Comparison of ENCODE assay signal across 13 cellular contexts in the genomic region with DNA sequence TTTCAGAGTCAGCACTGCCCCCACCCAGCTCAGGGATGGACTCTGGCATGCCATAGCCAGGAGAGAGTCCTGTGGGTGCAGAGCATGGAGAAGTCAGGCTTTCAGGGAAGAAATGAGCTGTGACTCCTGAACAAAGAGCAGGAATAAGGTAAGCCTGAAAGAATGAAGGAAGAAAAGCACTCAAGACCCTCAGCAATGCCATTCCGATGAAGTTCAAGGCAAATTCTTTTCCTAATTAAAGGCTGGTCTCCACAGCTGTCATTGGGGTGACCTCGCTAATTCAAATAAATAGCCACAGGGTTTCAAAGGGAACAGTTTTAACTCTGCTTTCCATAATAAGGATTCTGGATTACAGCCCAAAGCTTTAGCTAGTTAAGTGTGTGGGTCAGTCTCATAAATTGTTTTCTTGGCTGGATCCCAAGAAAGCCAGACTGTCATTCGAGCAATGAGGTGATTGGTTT. TPM values are rescaled to one million over a fixed set of nuclear protein-coding genes. Genes with fewer than 3 reads are reported as not detected.
DNase-seq lines count a peak whose midpoint lies in the region; ATAC-seq and TF ChIP-seq lines count a peak whose summit lies in the region.
"Had no signal": no experiment of that assay in that cellular context is flagged by ENCODE, and none has a peak within 500 bp of the region (broad histone marks: within the 10 kb centered on the region; RNA-seq: fewer than 3 reads in every experiment).

No MANE protein-coding gene starts in this region.

- H3K4me1 ChIP-seq in mesodermal cell (ENCODE audit: control insufficient read depth, insufficient read depth, low read length, poor library complexity, severe bottlenecking): peaks cover 57% of the 10 kb centered on the region
- H3K4me1 ChIP-seq in naive thymus-derived CD4-positive, alpha-beta T cell (ENCODE audit: control insufficient read depth in 2 of 2, insufficient read depth in 2 of 2, low read length in 2 of 2): peaks cover under 1 to 19% of the 10 kb centered on the region in 2 donors

- no peak overlapping the region for H3K4me3 Mint-ChIP-seq in naive thymus-derived CD4-positive, alpha-beta T cell
- H3K4me3 Mint-ChIP-seq: H9 had no signal

- intact Hi-C loops in naive thymus-derived CD4-positive, alpha-beta T cell (cut with micrococcal nuclease): no loop called here

- H3K36me3 Mint-ChIP-seq in naive thymus-derived CD4-positive, alpha-beta T cell: peaks cover 0 to 12% (median 0%) of the 10 kb centered on the region in 5 donors

- H3K36me3 ChIP-seq in mesodermal cell (ENCODE audit: control insufficient read depth, insufficient read depth, low read length): no peaks in the 10 kb centered on the region
- no peaks in the 10 kb centered on the region for H3K36me3 ChIP-seq in naive thymus-derived CD4-positive, alpha-beta T cell (ENCODE audit: control insufficient read depth in 2 of 3, insufficient read depth in 3 of 3, low read length in 3 of 3)

- DNase-seq in AG08395 (ENCODE audit: low spot score) (peak; percentile 47), astrocyte of the hippocampus (ENCODE audit: low read depth, low spot score) (peak; percentile 89), COLO668 (lab: John Stamatoyannopoulos, UW; ENCODE audit: unreplicated experiment) (no peak)
- DNase-seq in naive thymus-derived CD4-positive, alpha-beta T cell: no peak
- DNase-seq: H9; NCI-H2081 treated with DMSO at 0.1 percent for 48 hours; stimulated activated CD4-positive, alpha-beta T cell treated with anti-CD3 and anti-CD28 coated beads, Interleukin-15, amount 100 ng/mL, for 24 hours had no signal

- 76 to 86% methylated on average over 2 to 3 of the region's 3 CpGs for WGBS in mesodermal cell (ENCODE audit: insufficient coverage in 2 of 2), 2 experiments

- TF ChIP-seq EP300 in Ishikawa (IDR thresholded peaks at IDR 0.05; ENCODE audit: borderline replicate concordance): peak; percentile 97

- H3K27ac Mint-ChIP-seq in naive thymus-derived CD4-positive, alpha-beta T cell: peak overlapping the region in 1 of 9 donors; percentile 70
- H3K27ac Mint-ChIP-seq: H9 had no signal

- peaks cover 38 to 78% (median 68%) of the 10 kb centered on the region in 7 donors for H3K4me1 Mint-ChIP-seq in naive thymus-derived CD4-positive, alpha-beta T cell

- CTCF ChIA-PET in naive thymus-derived CD4-positive, alpha-beta T cell (lab: Charles Lee): interaction anchor here (0.6 to 1.5 kb wide), 3 partner anchors 22 to 262 kb away, joined by 3 to 5 read pairs (median 3); no protein-coding TSS in a partner anchor

- H3K4me3 ChIP-seq in mesodermal cell (ENCODE audit: extremely low read depth, insufficient read depth, low read length, poor library complexity, severe bottlenecking): no peak overlapping the region
- no peak overlapping the region for H3K4me3 ChIP-seq in naive thymus-derived CD4-positive, alpha-beta T cell (ENCODE audit: low read length)

- no peaks in the 10 kb centered on the region for H3K9me3 ChIP-seq in mesodermal cell (ENCODE audit: control insufficient read depth, low read length)
- H3K9me3 ChIP-seq in naive thymus-derived CD4-positive, alpha-beta T cell (ENCODE audit: control insufficient read depth in 2 of 3, low read length in 3 of 3): no peaks in the 10 kb centered on the region
- H3K9me3 ChIP-seq: Caco-2 had no signal

- TF ChIP-seq RAD21 in Ishikawa (IDR thresholded peaks at IDR 0.05; ENCODE audit: low read depth): peak; percentile 21; the same call in 1 of the 2 replicates

- H3K27ac ChIP-seq in mesodermal cell (ENCODE audit: low read depth, low read length, severe bottlenecking): peak overlapping the region; percentile 7
- H3K27ac ChIP-seq in naive thymus-derived CD4-positive, alpha-beta T cell (ENCODE audit: low read depth, low read length): no peak overlapping the region

- no peaks in the 10 kb centered on the region for H3K27me3 ChIP-seq in naive thymus-derived CD4-positive, alpha-beta T cell (ENCODE audit: control insufficient read depth in 2 of 2, insufficient read depth in 2 of 2, low read length in 2 of 2)

- POLR2A ChIA-PET in naive thymus-derived CD4-positive, alpha-beta T cell (lab: Charles Lee): no interaction called here

- no peaks in the 10 kb centered on the region for H3K27me3 Mint-ChIP-seq in naive thymus-derived CD4-positive, alpha-beta T cell

- H3K9me3 Mint-ChIP-seq in naive thymus-derived CD4-positive, alpha-beta T cell: no peaks in the 10 kb centered on the region
- H3K9me3 Mint-ChIP-seq: H9 had no signal

- ATAC-seq in naive thymus-derived CD4-positive, alpha-beta T cell: no peak
- ATAC-seq in GM21825 (IDR thresholded peaks at IDR 0.05; ENCODE audit: unreplicated experiment): no peak
- no peak for ATAC-seq in GM18520 (IDR thresholded peaks at IDR 0.05; ENCODE audit: unreplicated experiment)

TF ChIP-seq in Ishikawa, 13 proteins besides CTCF, POLR2A, EP300 and RAD21:
- TF ChIP-seq FOXM1 (IDR thresholded peaks at IDR 0.05; ENCODE audit: borderline replicate concordance, low read depth) (peak; percentile 96), TEAD4 (IDR thresholded peaks at IDR 0.05) (peak; percentile 94), EGR1 (IDR thresholded peaks at IDR 0.05) (no peak), YY1 (IDR thresholded peaks at IDR 0.05; ENCODE audit: low read depth) (no peak; the same call in 1 of the 2 replicates), TAF1 (IDR thresholded peaks at IDR 0.05; ENCODE audit: low read depth) (no peak), NFIC (IDR thresholded peaks at IDR 0.05) (peak; percentile 95), CEBPB (IDR thresholded peaks at IDR 0.05) (peak; percentile 38; the same call in 1 of the 2 replicates), TCF12 (IDR thresholded peaks at IDR 0.05; ENCODE audit: low read depth) (peak; percentile 96), ZBTB7A (IDR thresholded peaks at IDR 0.05; ENCODE audit: low read depth) (no peak), CREB1 (IDR thresholded peaks at IDR 0.05; ENCODE audit: low read depth) (no peak)
- TF ChIP-seq, protein P1, sequence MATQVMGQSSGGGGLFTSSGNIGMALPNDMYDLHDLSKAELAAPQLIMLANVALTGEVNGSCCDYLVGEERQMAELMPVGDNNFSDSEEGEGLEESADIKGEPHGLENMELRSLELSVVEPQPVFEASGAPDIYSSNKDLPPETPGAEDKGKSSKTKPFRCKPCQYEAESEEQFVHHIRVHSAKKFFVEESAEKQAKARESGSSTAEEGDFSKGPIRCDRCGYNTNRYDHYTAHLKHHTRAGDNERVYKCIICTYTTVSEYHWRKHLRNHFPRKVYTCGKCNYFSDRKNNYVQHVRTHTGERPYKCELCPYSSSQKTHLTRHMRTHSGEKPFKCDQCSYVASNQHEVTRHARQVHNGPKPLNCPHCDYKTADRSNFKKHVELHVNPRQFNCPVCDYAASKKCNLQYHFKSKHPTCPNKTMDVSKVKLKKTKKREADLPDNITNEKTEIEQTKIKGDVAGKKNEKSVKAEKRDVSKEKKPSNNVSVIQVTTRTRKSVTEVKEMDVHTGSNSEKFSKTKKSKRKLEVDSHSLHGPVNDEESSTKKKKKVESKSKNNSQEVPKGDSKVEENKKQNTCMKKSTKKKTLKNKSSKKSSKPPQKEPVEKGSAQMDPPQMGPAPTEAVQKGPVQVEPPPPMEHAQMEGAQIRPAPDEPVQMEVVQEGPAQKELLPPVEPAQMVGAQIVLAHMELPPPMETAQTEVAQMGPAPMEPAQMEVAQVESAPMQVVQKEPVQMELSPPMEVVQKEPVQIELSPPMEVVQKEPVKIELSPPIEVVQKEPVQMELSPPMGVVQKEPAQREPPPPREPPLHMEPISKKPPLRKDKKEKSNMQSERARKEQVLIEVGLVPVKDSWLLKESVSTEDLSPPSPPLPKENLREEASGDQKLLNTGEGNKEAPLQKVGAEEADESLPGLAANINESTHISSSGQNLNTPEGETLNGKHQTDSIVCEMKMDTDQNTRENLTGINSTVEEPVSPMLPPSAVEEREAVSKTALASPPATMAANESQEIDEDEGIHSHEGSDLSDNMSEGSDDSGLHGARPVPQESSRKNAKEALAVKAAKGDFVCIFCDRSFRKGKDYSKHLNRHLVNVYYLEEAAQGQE (IDR thresholded peaks at IDR 0.05; ENCODE audit: low read depth): no peak; the same call in 1 of the 2 replicates
- TF ChIP-seq, protein P2, sequence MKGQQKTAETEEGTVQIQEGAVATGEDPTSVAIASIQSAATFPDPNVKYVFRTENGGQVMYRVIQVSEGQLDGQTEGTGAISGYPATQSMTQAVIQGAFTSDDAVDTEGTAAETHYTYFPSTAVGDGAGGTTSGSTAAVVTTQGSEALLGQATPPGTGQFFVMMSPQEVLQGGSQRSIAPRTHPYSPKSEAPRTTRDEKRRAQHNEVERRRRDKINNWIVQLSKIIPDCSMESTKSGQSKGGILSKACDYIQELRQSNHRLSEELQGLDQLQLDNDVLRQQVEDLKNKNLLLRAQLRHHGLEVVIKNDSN (IDR thresholded peaks at IDR 0.05): no peak
- TF ChIP-seq, protein P3, sequence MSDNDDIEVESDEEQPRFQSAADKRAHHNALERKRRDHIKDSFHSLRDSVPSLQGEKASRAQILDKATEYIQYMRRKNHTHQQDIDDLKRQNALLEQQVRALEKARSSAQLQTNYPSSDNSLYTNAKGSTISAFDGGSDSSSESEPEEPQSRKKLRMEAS (IDR thresholded peaks at IDR 0.05): no peak

RNA-seq across cellular contexts. Expression of a gene that starts 31.7 kb away (rescaled TPM):
- polyA plus RNA-seq in mesodermal cell (2013, experiment 1 of 2): 21.5 TPM
- polyA plus RNA-seq in mesodermal cell (2013, experiment 2 of 2): 17.1 TPM
- total RNA-seq in naive thymus-derived CD4-positive, alpha-beta T cell: 10 to 100 TPM; 35.1 to 84.1 (median 63.4) TPM
- 10 to 100 TPM in 1 of 2 donors, 1 to 10 TPM in 1; 6.9 to 16.9 TPM for polyA plus RNA-seq in naive thymus-derived CD4-positive, alpha-beta T cell

RNA-seq across cellular contexts. Expression of a gene that starts 32.2 kb away (rescaled TPM):
- polyA plus RNA-seq in mesodermal cell (2013, experiment 1 of 2): 1.1 TPM
- 0.46 TPM for polyA plus RNA-seq in mesodermal cell (2013, experiment 2 of 2)
- total RNA-seq in naive thymus-derived CD4-positive, alpha-beta T cell: 1 to 10 TPM in 1 of 5 experiments, under 1 TPM in 1, not detected in 3; 1.00 to 2.4 TPM
- polyA plus RNA-seq in naive thymus-derived CD4-positive, alpha-beta T cell: under 1 TPM in 1 of 2 donors, not detected in 1; 0.50 TPM
- total RNA-seq: T-helper 2 cell treated with Interferon-gamma antibody and Interleukin-4, amounts not matched to agents 100 ng/mL and 5 ng/mL, for 36 hours had no signal

Comparison
In these comparisons a context has a peak if more than half of its experiments do, and no peak if none do; other contexts are left out.
1. DNase-seq: peak in AG08395 (single experiment) and astrocyte of the hippocampus (single experiment); none in naive thymus-derived CD4-positive, alpha-beta T cell (0 of 9) and COLO668 (single experiment).